15 cellular contexts compared by ENCODE assay signal in genomic region chr5:39501403-39501802, GRCh38.
DNase-seq lines count a peak whose midpoint lies in the region; ATAC-seq, FAIRE-seq and TF ChIP-seq lines count a peak whose summit lies in the region.
"Had no signal": no experiment of that assay in that cellular context is flagged by ENCODE, and none has a peak within 500 bp of the region (broad histone marks: within the 10 kb centered on the region; RNA-seq: fewer than 3 reads in every experiment).

No MANE protein-coding gene starts in this region.

- no peaks in the 10 kb centered on the region for H3K9me3 ChIP-seq in AG04450 (ENCODE audit: control insufficient read depth, insufficient read depth, low read length)
- H3K9me3 ChIP-seq in pancreas, result no peaks in the 10 kb centered on the region
- H3K9me3 ChIP-seq: BLaER1 treated with 17β-estradiol and CSF1 and Interleukin-3, amounts not matched to agents 10 nM and 100 nM had no signal

- WGBS in pancreas, 2 donors, result 83 to 85% methylated on average over 5 of the region's 5 CpGs

- no peak overlapping the region for H3K4me3 Mint-ChIP-seq in glutamatergic neuron (ENCODE audit: unreplicated experiment)
- H3K4me3 Mint-ChIP-seq: dendritic cell treated with granulocyte-macrophage colony-stimulating factor and Interleukin-4, amounts not matched to agents 40 ng/mL and 50 ng/mL, for 4 days; IgD-negative memory B cell had no signal

- intact Hi-C loops in pancreas (cut with DNase I), result no loop called here

- H3K9me3 Mint-ChIP-seq in glutamatergic neuron (ENCODE audit: unreplicated experiment), result no peaks in the 10 kb centered on the region
- H3K9me3 Mint-ChIP-seq: dendritic cell treated with granulocyte-macrophage colony-stimulating factor and Interleukin-4, amounts not matched to agents 40 ng/mL and 50 ng/mL, for 4 days; IgD-negative memory B cell had no signal

- no peaks in the 10 kb centered on the region for H3K27me3 Mint-ChIP-seq in glutamatergic neuron (ENCODE audit: unreplicated experiment)

- H3K4me3 ChIP-seq in AG04450 (ENCODE audit: low read depth, low read length) (no peak overlapping the region), fibroblast of mammary gland (ENCODE audit: control insufficient read depth, low read depth, low read length) (no peak overlapping the region), pancreas (no peak overlapping the region)
- H3K4me3 ChIP-seq: BLaER1 treated with 17β-estradiol and CSF1 and Interleukin-3, amounts not matched to agents 10 nM and 100 nM had no signal

- TF ChIP-seq CTCF in AG04450 (IDR thresholded peaks at IDR 0.05; ENCODE audit: low read depth, low read length) (no peak), fibroblast of mammary gland (conservative IDR thresholded peaks at IDR 0.05; ENCODE audit: control insufficient read depth, insufficient read depth, low read depth, low read length) (no peak), pancreas (IDR thresholded peaks at IDR 0.05) (no peak), glutamatergic neuron (IDR thresholded peaks at IDR 0.05; ENCODE audit: partially characterized antibody, unreplicated experiment) (no peak)

- CTCF ChIA-PET in AG04450 (lab: Charles Lee), result interaction anchor here (0.7 to 2.1 kb wide), 4 partner anchors 26 to 126 kb away, joined by 3 to 5 read pairs (median 3); no protein-coding TSS in a partner anchor

- POLR2A ChIA-PET in AG04450 (lab: Yijun Ruan, JAX), result interaction anchor here (3.6 kb wide), 1 partner anchor 77 kb away, joined by 53 read pairs; the partner anchor contains the start of gene DAB2

- no peak overlapping the region for H3K27ac Mint-ChIP-seq in glutamatergic neuron (ENCODE audit: unreplicated experiment)
- H3K27ac Mint-ChIP-seq: dendritic cell treated with granulocyte-macrophage colony-stimulating factor and Interleukin-4, amounts not matched to agents 40 ng/mL and 50 ng/mL, for 4 days; IgD-negative memory B cell had no signal

- H3K36me3 ChIP-seq in pancreas, result no peaks in the 10 kb centered on the region
- H3K36me3 ChIP-seq: BLaER1 treated with 17β-estradiol and CSF1 and Interleukin-3, amounts not matched to agents 10 nM and 100 nM had no signal

- no peaks in the 10 kb centered on the region for H3K36me3 Mint-ChIP-seq in glutamatergic neuron (ENCODE audit: unreplicated experiment)

- DNase-seq in AG04450 (ENCODE audit: low read depth, low spot score) (no peak), RPMI7951 (ENCODE audit: low read depth) (peak; percentile 66), fibroblast of mammary gland (ENCODE audit: low read depth) (peak; percentile 94), pancreas (no peak), SW 1271 (lab: John Stamatoyannopoulos, UW) (no peak), glutamatergic neuron (no peak)
- DNase-seq in stimulated activated CD4-positive, alpha-beta T cell treated with anti-CD3 and anti-CD28 coated beads, Interleukin-4, amount 100 ng/mL, for 1 hour, result no peak
- DNase-seq: activated CD8-positive, alpha-beta memory T cell treated with anti-CD3 and anti-CD28 coated beads, Interleukin-2, amount 50 U/mL, for 4 hours; posterior cingulate gyrus; T-helper 1 cell had no signal

- no peak for FAIRE-seq in pancreas (lab: Jason Lieb, UNC)
- FAIRE-seq: islet of Langerhans had no signal

- ATAC-seq in pancreas (peak in 3 of 4 donors; percentile 44 to 58 (median 48)), GM21423 (IDR thresholded peaks at IDR 0.05; ENCODE audit: unreplicated experiment) (no peak)

- no peaks in the 10 kb centered on the region for H3K27me3 ChIP-seq in AG04450 (ENCODE audit: control insufficient read depth, insufficient read depth, low read length)
- no peaks in the 10 kb centered on the region for H3K27me3 ChIP-seq in pancreas
- H3K27me3 ChIP-seq: BLaER1 treated with 17β-estradiol and CSF1 and Interleukin-3, amounts not matched to agents 10 nM and 100 nM had no signal

- H3K27ac ChIP-seq in AG04450 (ENCODE audit: low read depth, low read length) (peak overlapping the region; percentile 80), pancreas (no peak overlapping the region)
- H3K27ac ChIP-seq: BLaER1 treated with 17β-estradiol and CSF1 and Interleukin-3, amounts not matched to agents 10 nM and 100 nM had no signal

- H3K4me1 Mint-ChIP-seq in glutamatergic neuron (ENCODE audit: low read depth, unreplicated experiment), result no peaks in the 10 kb centered on the region

- no peaks in the 10 kb centered on the region for H3K4me1 ChIP-seq in pancreas

Comparison
In these comparisons a context has a peak if more than half of its experiments do, and no peak if none do; other contexts are left out.
1. DNase-seq: peak in RPMI7951 (single experiment) and fibroblast of mammary gland (single experiment); none in AG04450 (single experiment), pancreas (0 of 6), stimulated activated CD4-positive, alpha-beta T cell treated with anti-CD3 and anti-CD28 coated beads, Interleukin-4, amount 100 ng/mL, for 1 hour (single experiment), SW 1271 (0 of 2) and glutamatergic neuron (single experiment).